ENCODE assay signal across 1 cellular context in the genomic region with DNA sequence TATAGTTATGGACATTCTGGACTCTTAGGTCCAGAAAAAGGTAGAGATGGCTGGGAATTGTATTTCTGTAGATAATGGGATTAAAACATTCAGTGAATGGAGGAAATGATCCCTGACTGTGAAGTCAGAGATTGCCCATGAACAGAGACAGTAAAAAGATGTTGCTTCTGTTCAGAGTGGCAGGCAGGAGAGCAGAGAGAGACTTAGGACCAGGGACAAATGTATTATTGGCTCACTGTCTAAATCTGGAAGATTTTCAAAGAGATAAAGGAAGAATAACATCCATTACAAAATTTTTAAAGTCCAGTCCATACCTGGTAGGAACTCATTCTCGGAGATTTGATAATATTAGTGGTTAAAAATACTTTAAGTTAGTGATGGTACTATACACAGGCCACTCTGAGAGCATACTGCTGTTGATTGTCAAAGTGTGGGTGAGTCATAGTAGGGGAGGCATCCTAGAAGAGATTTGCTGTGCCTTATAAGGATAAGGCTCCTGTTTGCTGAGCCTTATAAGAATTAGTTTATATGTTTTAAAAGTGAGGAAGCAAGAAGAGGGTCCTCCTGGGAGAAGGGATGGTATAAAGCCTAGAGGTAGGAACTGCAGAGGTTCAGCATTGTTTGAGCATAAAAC.
TF ChIP-seq lines count a peak whose summit lies in the region.

No MANE protein-coding gene starts in this region.

TF ChIP-seq in endothelial cell of umbilical vein, 7 proteins besides CTCF, POLR2A, EP300 and RAD21:
- TF ChIP-seq FOS (IDR thresholded peaks at IDR 0.05; ENCODE audit: borderline replicate concordance, insufficient read depth, low read length) (peak; percentile 31), POLR2AphosphoS5 (IDR thresholded peaks at IDR 0.05; ENCODE audit: insufficient read depth, low read depth, low read length) (no peak)
TF ChIP-seq in endothelial cell of umbilical vein: peak in this region for 1.
